ENCODE assay signal across 23 cellular contexts in the genomic region with DNA sequence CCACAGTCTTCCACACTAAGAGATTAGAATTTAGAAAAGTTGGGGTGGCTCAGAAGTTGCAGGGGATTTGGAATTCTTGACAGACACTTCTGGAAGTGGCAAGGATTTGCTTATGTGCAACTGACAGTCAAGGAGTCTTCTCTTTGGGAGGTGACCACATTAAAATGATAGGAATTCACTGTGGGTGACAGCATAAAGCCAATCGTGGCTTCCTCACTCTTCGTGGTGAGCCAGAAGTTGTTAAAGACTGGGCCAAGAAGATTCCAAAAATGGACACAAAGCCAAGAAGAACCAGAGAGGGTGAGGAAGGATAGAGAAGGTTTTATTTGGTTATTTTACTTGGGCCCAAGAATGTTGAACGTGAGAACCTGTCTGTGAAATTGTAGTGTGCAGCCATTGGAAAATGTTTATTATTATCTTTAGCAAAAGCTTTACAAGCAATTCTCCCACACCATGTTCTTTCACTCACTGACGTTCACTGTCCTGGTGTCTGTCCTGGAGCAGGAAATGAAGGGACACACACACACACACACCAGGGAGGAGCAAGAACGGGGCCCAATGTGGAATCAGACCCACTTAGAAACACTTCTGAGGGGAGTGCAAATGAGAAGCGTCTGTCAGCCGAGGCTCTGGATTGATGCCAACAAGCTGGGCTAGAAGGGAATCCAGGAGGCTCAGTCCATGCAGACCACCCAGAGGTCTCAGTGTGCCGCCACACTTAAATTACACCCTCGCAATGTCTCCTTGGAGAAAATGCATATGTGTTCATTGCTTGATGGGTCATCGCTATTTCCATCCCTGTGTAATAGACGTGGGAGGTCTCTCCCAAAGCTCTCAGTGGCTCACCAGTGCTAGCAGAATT. TPM values are rescaled to one million over a fixed set of nuclear protein-coding genes. Genes with fewer than 3 reads are reported as not detected.
A peak's percentile ranks its signal among the peaks of the same experiment; 100 is the strongest.
DNase-seq lines count a peak whose midpoint lies in the region; FAIRE-seq and TF ChIP-seq lines count a peak whose summit lies in the region.
"Had no signal": no experiment of that assay in that cellular context is flagged by ENCODE, and none has a peak within 500 bp of the region (broad histone marks: within the 10 kb centered on the region; RNA-seq: fewer than 3 reads in every experiment).

No MANE protein-coding gene starts in this region.

- FAIRE-seq in RCC 7860 (lab: Jason Lieb, UNC), result peak; percentile 17
- FAIRE-seq: keratinocyte had no signal

- H2AFZ ChIP-seq in SK-N-SH (ENCODE audit: low read depth), result no peak overlapping the region

- no peak overlapping the region for H3K27ac ChIP-seq in testis
- H3K27ac ChIP-seq in SK-N-SH (ENCODE audit: low read depth in 2 of 2, low read length in 1 of 2), result no peak overlapping the region
- H3K27ac ChIP-seq: epithelial cell of prostate, VCaP had no signal

- no peaks in the 10 kb centered on the region for H3K9me2 ChIP-seq in SK-N-SH

- TF ChIP-seq POLR2A in testis (IDR thresholded peaks at IDR 0.05), result no peak

- peak; percentile 19 for DNase-seq in activated CD8-positive, alpha-beta memory T cell treated with anti-CD3 and anti-CD28 coated beads for 24 hours
- DNase-seq in activated CD8-positive, alpha-beta memory T cell treated with anti-CD3 and anti-CD28 coated beads, Interleukin-2, amount 50 U/mL, for 48 hours, result no peak
- DNase-seq in RCC 7860 (ENCODE audit: low spot score), result peak; percentile 32
- peak; percentile 16 for DNase-seq in fibroblast of the aortic adventitia (ENCODE audit: low read depth)
- peak; percentile 7 for DNase-seq in testis
- no peak for DNase-seq in NCI-H82 treated with DMSO at 0.1 percent for 48 hours (lab: John Stamatoyannopoulos, UW; ENCODE audit: unreplicated experiment)
- no peak for DNase-seq in SK-N-SH
- DNase-seq in GM10266 (ENCODE audit: extremely low spot score), result no peak
- DNase-seq: activated CD4-positive, alpha-beta T cell treated with anti-CD3 and anti-CD28 coated beads, Interleukin-2, amount 50 U/mL, for 1 hour; activated gamma-delta T cell; CD8-positive, alpha-beta T cell; foreskin melanocyte; KBM-7; natural killer cell; NCI-H2029; NCI-H524 treated with DMSO at 0.1 percent for 48 hours; OCI-M1; posterior cingulate gyrus; T-helper 17 cell had no signal

- TF ChIP-seq CTCF in fibroblast of the aortic adventitia (IDR thresholded peaks at IDR 0.05; ENCODE audit: insufficient read depth, low read length) (no peak), testis (IDR thresholded peaks at IDR 0.05) (no peak), SK-N-SH (IDR thresholded peaks at IDR 0.05) (no peak), GM10266 (IDR thresholded peaks at IDR 0.05; ENCODE audit: control insufficient read depth, insufficient read depth, low read depth, missing control alignments) (no peak)

- H3K27me3 ChIP-seq in testis (no peaks in the 10 kb centered on the region), SK-N-SH (ENCODE audit: insufficient read depth) (no peaks in the 10 kb centered on the region)

- 86 to 87% methylated on average over 11 of the region's 11 CpGs for WGBS in testis, 2 donors
- 85% methylated on average over 10 of the region's 11 CpGs for WGBS in SK-N-SH (ENCODE audit: low lambda C conversion rate)

- H3K79me2 ChIP-seq in SK-N-SH (ENCODE audit: insufficient read depth), result no peaks in the 10 kb centered on the region

- no peak overlapping the region for H3K9ac ChIP-seq in SK-N-SH

- no peak for TF ChIP-seq EP300 in SK-N-SH (IDR thresholded peaks at IDR 0.05; ENCODE audit: borderline replicate concordance in 1 of 2, low read depth in 1 of 2, low read length in 1 of 2)

- no peak overlapping the region for H3K4me3 ChIP-seq in fibroblast of the aortic adventitia (ENCODE audit: low read depth, low read length)
- H3K4me3 ChIP-seq in testis, result no peak overlapping the region
- H3K4me3 ChIP-seq in SK-N-SH (ENCODE audit: low read depth in 2 of 2, low read length in 1 of 2), result no peak overlapping the region
- H3K4me3 ChIP-seq: HAP-1 had no signal

- H3K4me1 ChIP-seq in testis (no peaks in the 10 kb centered on the region), SK-N-SH (ENCODE audit: control insufficient read depth in 1 of 2, insufficient read depth in 2 of 2, low read depth in 1 of 2, low read length in 1 of 2) (peaks cover 5 to 17% of the 10 kb centered on the region in 2 experiments; a peak in 3 of 4 replicates)

- POLR2A ChIA-PET in SK-N-SH (lab: Yijun Ruan, JAX), result no interaction called here

- H3K36me3 ChIP-seq in testis (ENCODE audit: low read depth, missing control alignments) (no peaks in the 10 kb centered on the region), SK-N-SH (replicated peaks in 1 of 2; ENCODE audit: control insufficient read depth in 1 of 2, insufficient read depth in 2 of 2, low read length in 1 of 2) (no peaks in the 10 kb centered on the region)

- H3K9me3 ChIP-seq in testis, result no peaks in the 10 kb centered on the region
- no peaks in the 10 kb centered on the region for H3K9me3 ChIP-seq in SK-N-SH
- H3K9me3 ChIP-seq: HAP-1 had no signal

- no peak overlapping the region for H3K4me2 ChIP-seq in SK-N-SH

- intact Hi-C loops in testis (cut with DNase I; ENCODE audit: low total_unique reads), result no loop called here

- CTCF ChIA-PET in SK-N-SH (lab: Yijun Ruan, JAX), result interaction anchor here (1.1 kb wide), 1 partner anchor 19 kb away, joined by 3 read pairs; no protein-coding TSS in a partner anchor

- no peaks in the 10 kb centered on the region for H3F3A ChIP-seq in SK-N-SH (replicated peaks; ENCODE audit: insufficient read depth)

- no peaks in the 10 kb centered on the region for H4K20me1 ChIP-seq in SK-N-SH (ENCODE audit: insufficient read depth)

- no peak for TF ChIP-seq RAD21 in SK-N-SH (IDR thresholded peaks at IDR 0.05; ENCODE audit: low read length)

TF ChIP-seq in SK-N-SH, 30 proteins besides CTCF, POLR2A, EP300 and RAD21:
- TF ChIP-seq, protein P1, sequence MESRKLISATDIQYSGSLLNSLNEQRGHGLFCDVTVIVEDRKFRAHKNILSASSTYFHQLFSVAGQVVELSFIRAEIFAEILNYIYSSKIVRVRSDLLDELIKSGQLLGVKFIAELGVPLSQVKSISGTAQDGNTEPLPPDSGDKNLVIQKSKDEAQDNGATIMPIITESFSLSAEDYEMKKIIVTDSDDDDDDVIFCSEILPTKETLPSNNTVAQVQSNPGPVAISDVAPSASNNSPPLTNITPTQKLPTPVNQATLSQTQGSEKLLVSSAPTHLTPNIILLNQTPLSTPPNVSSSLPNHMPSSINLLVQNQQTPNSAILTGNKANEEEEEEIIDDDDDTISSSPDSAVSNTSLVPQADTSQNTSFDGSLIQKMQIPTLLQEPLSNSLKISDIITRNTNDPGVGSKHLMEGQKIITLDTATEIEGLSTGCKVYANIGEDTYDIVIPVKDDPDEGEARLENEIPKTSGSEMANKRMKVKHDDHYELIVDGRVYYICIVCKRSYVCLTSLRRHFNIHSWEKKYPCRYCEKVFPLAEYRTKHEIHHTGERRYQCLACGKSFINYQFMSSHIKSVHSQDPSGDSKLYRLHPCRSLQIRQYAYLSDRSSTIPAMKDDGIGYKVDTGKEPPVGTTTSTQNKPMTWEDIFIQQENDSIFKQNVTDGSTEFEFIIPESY (IDR thresholded peaks at IDR 0.05; ENCODE audit: borderline replicate concordance, low read depth), result no peak
- TF ChIP-seq, protein P2, sequence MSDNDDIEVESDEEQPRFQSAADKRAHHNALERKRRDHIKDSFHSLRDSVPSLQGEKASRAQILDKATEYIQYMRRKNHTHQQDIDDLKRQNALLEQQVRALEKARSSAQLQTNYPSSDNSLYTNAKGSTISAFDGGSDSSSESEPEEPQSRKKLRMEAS (IDR thresholded peaks at IDR 0.05; ENCODE audit: low read depth), result no peak
- no peak for TF ChIP-seq TCF12 (IDR thresholded peaks at IDR 0.05)
- TF ChIP-seq USF2 (IDR thresholded peaks at IDR 0.05; ENCODE audit: borderline replicate concordance, low read depth, low read length), result no peak
- no peak for TF ChIP-seq MEF2A (IDR thresholded peaks at IDR 0.05; ENCODE audit: borderline replicate concordance, low read depth)

RNA-seq across cellular contexts. Expression of gene STEAP3, which starts 37.2 kb away (rescaled TPM):
- total RNA-seq in fibroblast of the aortic adventitia (ENCODE audit: low replicate concordance), result 7.0 and 50.9 TPM in 2 replicates
- 10 to 100 TPM in 1 of 2 donors, 1 to 10 TPM in 1; 5.1 to 11.9 TPM for total RNA-seq in testis
- polyA plus RNA-seq in testis (ENCODE audit: insufficient read depth, low read depth, low replicate concordance), result 5.6 TPM
- polyA plus RNA-seq in SK-N-SH (2012; rRNA removed), result 30.6 and 34.3 TPM in 2 replicates
- polyA plus RNA-seq in SK-N-SH (2012; cell fraction: cytosol; rRNA removed), result 14.6 and 22.5 TPM in 2 replicates
- 41.1 and 47.5 TPM in 2 replicates for polyA plus RNA-seq in SK-N-SH (2012; cell fraction: nucleus; rRNA removed)
- total RNA-seq: CD8-positive, alpha-beta T cell had no signal

Comparison
In these comparisons a context has a peak if more than half of its experiments do, and no peak if none do; other contexts are left out.
1. DNase-seq: peak in activated CD8-positive, alpha-beta memory T cell treated with anti-CD3 and anti-CD28 coated beads for 24 hours (single experiment), RCC 7860 (single experiment), fibroblast of the aortic adventitia (single experiment) and testis (single experiment); none in activated CD8-positive, alpha-beta memory T cell treated with anti-CD3 and anti-CD28 coated beads, Interleukin-2, amount 50 U/mL, for 48 hours (single experiment), NCI-H82 treated with DMSO at 0.1 percent for 48 hours (single experiment), SK-N-SH (single experiment) and GM10266 (single experiment).